Comparison of ENCODE assay signal across 20 cellular contexts in genomic region chr10:64636461-64636860, GRCh38.
A peak's percentile ranks its signal among the peaks of the same experiment; 100 is the strongest.
DNase-seq lines count a peak whose midpoint lies in the region; ATAC-seq and TF ChIP-seq lines count a peak whose summit lies in the region.
"Had no signal": no experiment of that assay in that cellular context is flagged by ENCODE, and none has a peak within 500 bp of the region (broad histone marks: within the 10 kb centered on the region; RNA-seq: fewer than 3 reads in every experiment).

No MANE protein-coding gene starts in this region.

- no peak overlapping the region for H4K5ac ChIP-seq in mesendoderm (ENCODE audit: low read length)

- H3K79me2 ChIP-seq in mesendoderm (ENCODE audit: control insufficient read depth, insufficient read depth, low read length): no peaks in the 10 kb centered on the region

- H3K4me1 ChIP-seq in mesendoderm (ENCODE audit: control insufficient read depth, low read depth, low read length): no peaks in the 10 kb centered on the region
- H3K4me1 ChIP-seq: A549, BLaER1 had no signal

- no peak overlapping the region for H3K4me3 Mint-ChIP-seq in endothelial cell (ENCODE audit: unreplicated experiment)
- H3K4me3 Mint-ChIP-seq in CD4-positive, alpha-beta T cell: no peak overlapping the region
- H3K4me3 Mint-ChIP-seq: CD8-positive, alpha-beta T cell had no signal

- no peak overlapping the region for H3K4me3 ChIP-seq in mesendoderm (ENCODE audit: low read length)
- H3K4me3 ChIP-seq: A549, BLaER1 had no signal

- DNase-seq in SK-MEL-5 (ENCODE audit: low read depth, low spot score) (peak; percentile 58), endothelial cell (ENCODE audit: low spot score) (no peak), mesendoderm (peak; percentile 65), retina (peak; percentile 20), NCI-H1694 (lab: John Stamatoyannopoulos, UW) (no peak), NCI-H1048 (lab: John Stamatoyannopoulos, UW) (no peak)
- no peak for DNase-seq in CD4-positive, alpha-beta T cell
- DNase-seq: Calu3; CD8-positive, alpha-beta T cell; DMS53; EL; GOT3; MM.1S; NCI-H1105; NCI-H510A; NCI-H748 treated with DMSO at 0.1 percent for 48 hours had no signal

- in situ Hi-C loops in SK-MEL-5 (cut with HindIII; ENCODE audit: low pct_unique_long_range_greater_than_20kb, low sequenced_read_pairs): no loop called here

- no peaks in the 10 kb centered on the region for H3K9me3 ChIP-seq in CD4-positive, alpha-beta T cell (ENCODE audit: control insufficient read depth, low read length)
- H3K9me3 ChIP-seq: A549, BLaER1 had no signal

- no peak overlapping the region for H2BK120ac ChIP-seq in mesendoderm (ENCODE audit: low read depth, low read length)

- peak overlapping the region; percentile 89 for H3K27ac Mint-ChIP-seq in endothelial cell (ENCODE audit: unreplicated experiment)
- no peak overlapping the region for H3K27ac Mint-ChIP-seq in CD4-positive, alpha-beta T cell
- H3K27ac Mint-ChIP-seq: CD8-positive, alpha-beta T cell had no signal

- intact Hi-C loops in CD4-positive, alpha-beta T cell (cut with DNase I, micrococcal nuclease): no loop called here

- ATAC-seq in CD4-positive, alpha-beta T cell (ENCODE audit: poor library complexity): no peak
- ATAC-seq in HG03565 (IDR thresholded peaks at IDR 0.05; ENCODE audit: unreplicated experiment): no peak
- ATAC-seq: A549; CD8-positive, alpha-beta T cell had no signal

- no CpG with 5 or more reads among the region's 3 CpGs for WGBS in mesendoderm (ENCODE audit: extremely low coverage, insufficient coverage, low lambda C conversion rate)

- TF ChIP-seq CTCF in endothelial cell (IDR thresholded peaks at IDR 0.05; ENCODE audit: unreplicated experiment): no peak
- TF ChIP-seq CTCF in CD4-positive, alpha-beta T cell (IDR thresholded peaks at IDR 0.05): no peak

- H2BK5ac ChIP-seq in mesendoderm (ENCODE audit: low read length): no peak overlapping the region

- POLR2A ChIA-PET in CD4-positive, alpha-beta T cell (lab: Charles Lee): no interaction called here

- H3K79me1 ChIP-seq in mesendoderm (ENCODE audit: low read length): no peaks in the 10 kb centered on the region

- H3K27me3 Mint-ChIP-seq in endothelial cell (ENCODE audit: unreplicated experiment): no peaks in the 10 kb centered on the region
- no peaks in the 10 kb centered on the region for H3K27me3 Mint-ChIP-seq in CD4-positive, alpha-beta T cell

- H3K56ac ChIP-seq in mesendoderm (ENCODE audit: low read length): no peak overlapping the region

- H3K9ac ChIP-seq in mesendoderm (ENCODE audit: low read length): no peak overlapping the region
- H3K9ac ChIP-seq: BLaER1 had no signal

- no peaks in the 10 kb centered on the region for H3K9me3 Mint-ChIP-seq in endothelial cell (ENCODE audit: unreplicated experiment)
- H3K9me3 Mint-ChIP-seq in CD4-positive, alpha-beta T cell: no peaks in the 10 kb centered on the region

- H3K23ac ChIP-seq in mesendoderm (ENCODE audit: low read length): no peak overlapping the region

- no peak overlapping the region for H3K18ac ChIP-seq in mesendoderm (ENCODE audit: low read length)

- no peaks in the 10 kb centered on the region for H3K36me3 ChIP-seq in mesendoderm (ENCODE audit: control insufficient read depth, insufficient read depth, low read length)
- H3K36me3 ChIP-seq: BLaER1 had no signal

- H3K4me1 Mint-ChIP-seq in endothelial cell (ENCODE audit: unreplicated experiment): peaks cover 2% of the 10 kb centered on the region
- H3K4me1 Mint-ChIP-seq in CD4-positive, alpha-beta T cell (ENCODE audit: low read depth): no peaks in the 10 kb centered on the region

- no peaks in the 10 kb centered on the region for H3K36me3 Mint-ChIP-seq in endothelial cell (ENCODE audit: low read depth, unreplicated experiment)
- H3K36me3 Mint-ChIP-seq in CD4-positive, alpha-beta T cell (ENCODE audit: low read depth): no peaks in the 10 kb centered on the region
- H3K36me3 Mint-ChIP-seq: CD8-positive, alpha-beta T cell had no signal

- H3K4me2 ChIP-seq in mesendoderm (ENCODE audit: low read length): no peak overlapping the region
- H3K4me2 ChIP-seq: A549, BLaER1 had no signal

- H3K27ac ChIP-seq in mesendoderm (ENCODE audit: low read depth, low read length): no peak overlapping the region
- no peak overlapping the region for H3K27ac ChIP-seq in CD4-positive, alpha-beta T cell (ENCODE audit: low read depth, low read length)
- H3K27ac ChIP-seq: A549, BLaER1, RWPE1 had no signal

- H3K27me3 ChIP-seq in mesendoderm (ENCODE audit: insufficient read depth, low read length, poor library complexity): no peaks in the 10 kb centered on the region
- no peaks in the 10 kb centered on the region for H3K27me3 ChIP-seq in CD4-positive, alpha-beta T cell (ENCODE audit: control insufficient read depth, insufficient read depth, low read length)
- H3K27me3 ChIP-seq: BLaER1 had no signal

- H4K8ac ChIP-seq in mesendoderm (ENCODE audit: low read depth, low read length): no peak overlapping the region

- no peak overlapping the region for H2AK5ac ChIP-seq in mesendoderm (ENCODE audit: low read length)

- no peak overlapping the region for H3K4ac ChIP-seq in mesendoderm (ENCODE audit: low read depth, low read length)

- no peak overlapping the region for H2BK15ac ChIP-seq in mesendoderm (replicated peaks; ENCODE audit: low read depth)

- CTCF ChIA-PET in CD4-positive, alpha-beta T cell (lab: Charles Lee): no interaction called here

Comparison
In these comparisons a context has a peak if more than half of its experiments do, and no peak if none do; other contexts are left out.
1. DNase-seq: peak in SK-MEL-5 (single experiment), mesendoderm (single experiment) and retina (single experiment); none in endothelial cell (single experiment), NCI-H1694 (single experiment), CD4-positive, alpha-beta T cell (0 of 10) and NCI-H1048 (single experiment).